ENCODE assay signal across 1 cellular context in the genomic region with DNA sequence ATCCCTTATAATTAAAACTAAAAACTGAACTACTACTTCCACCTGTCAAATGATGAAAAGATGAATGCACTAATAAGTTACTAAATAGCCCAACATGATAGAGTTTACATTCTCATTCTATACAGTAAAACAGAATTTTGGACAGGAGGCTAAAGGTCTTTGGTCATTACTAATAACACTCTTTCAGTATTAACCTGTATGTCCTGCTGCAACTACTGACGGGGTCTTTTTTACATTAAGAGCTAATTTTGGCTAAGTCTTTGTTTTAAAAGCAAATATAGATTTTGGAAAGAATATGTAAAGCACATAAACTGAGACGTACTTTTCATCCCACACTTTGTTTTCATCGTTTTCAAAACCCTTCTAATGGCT.
TF ChIP-seq lines count a peak whose summit lies in the region.

No MANE protein-coding gene starts in this region.

TF ChIP-seq in GM23338, 12 proteins besides CTCF, POLR2A, EP300 and RAD21 (continued from another document):
- TF ChIP-seq, protein P1, sequence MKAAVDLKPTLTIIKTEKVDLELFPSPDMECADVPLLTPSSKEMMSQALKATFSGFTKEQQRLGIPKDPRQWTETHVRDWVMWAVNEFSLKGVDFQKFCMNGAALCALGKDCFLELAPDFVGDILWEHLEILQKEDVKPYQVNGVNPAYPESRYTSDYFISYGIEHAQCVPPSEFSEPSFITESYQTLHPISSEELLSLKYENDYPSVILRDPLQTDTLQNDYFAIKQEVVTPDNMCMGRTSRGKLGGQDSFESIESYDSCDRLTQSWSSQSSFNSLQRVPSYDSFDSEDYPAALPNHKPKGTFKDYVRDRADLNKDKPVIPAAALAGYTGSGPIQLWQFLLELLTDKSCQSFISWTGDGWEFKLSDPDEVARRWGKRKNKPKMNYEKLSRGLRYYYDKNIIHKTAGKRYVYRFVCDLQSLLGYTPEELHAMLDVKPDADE (IDR thresholded peaks at IDR 0.05): no peak
- TF ChIP-seq, protein P2, sequence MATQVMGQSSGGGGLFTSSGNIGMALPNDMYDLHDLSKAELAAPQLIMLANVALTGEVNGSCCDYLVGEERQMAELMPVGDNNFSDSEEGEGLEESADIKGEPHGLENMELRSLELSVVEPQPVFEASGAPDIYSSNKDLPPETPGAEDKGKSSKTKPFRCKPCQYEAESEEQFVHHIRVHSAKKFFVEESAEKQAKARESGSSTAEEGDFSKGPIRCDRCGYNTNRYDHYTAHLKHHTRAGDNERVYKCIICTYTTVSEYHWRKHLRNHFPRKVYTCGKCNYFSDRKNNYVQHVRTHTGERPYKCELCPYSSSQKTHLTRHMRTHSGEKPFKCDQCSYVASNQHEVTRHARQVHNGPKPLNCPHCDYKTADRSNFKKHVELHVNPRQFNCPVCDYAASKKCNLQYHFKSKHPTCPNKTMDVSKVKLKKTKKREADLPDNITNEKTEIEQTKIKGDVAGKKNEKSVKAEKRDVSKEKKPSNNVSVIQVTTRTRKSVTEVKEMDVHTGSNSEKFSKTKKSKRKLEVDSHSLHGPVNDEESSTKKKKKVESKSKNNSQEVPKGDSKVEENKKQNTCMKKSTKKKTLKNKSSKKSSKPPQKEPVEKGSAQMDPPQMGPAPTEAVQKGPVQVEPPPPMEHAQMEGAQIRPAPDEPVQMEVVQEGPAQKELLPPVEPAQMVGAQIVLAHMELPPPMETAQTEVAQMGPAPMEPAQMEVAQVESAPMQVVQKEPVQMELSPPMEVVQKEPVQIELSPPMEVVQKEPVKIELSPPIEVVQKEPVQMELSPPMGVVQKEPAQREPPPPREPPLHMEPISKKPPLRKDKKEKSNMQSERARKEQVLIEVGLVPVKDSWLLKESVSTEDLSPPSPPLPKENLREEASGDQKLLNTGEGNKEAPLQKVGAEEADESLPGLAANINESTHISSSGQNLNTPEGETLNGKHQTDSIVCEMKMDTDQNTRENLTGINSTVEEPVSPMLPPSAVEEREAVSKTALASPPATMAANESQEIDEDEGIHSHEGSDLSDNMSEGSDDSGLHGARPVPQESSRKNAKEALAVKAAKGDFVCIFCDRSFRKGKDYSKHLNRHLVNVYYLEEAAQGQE (IDR thresholded peaks at IDR 0.05; ENCODE audit: unreplicated experiment): no peak
TF ChIP-seq in GM23338: peak in this region for 0.
